Comparison of ENCODE assay signal across 22 cellular contexts in genomic region chr2:9602412-9602811, GRCh38.
"Had no signal": no experiment of that assay in that cellular context is flagged by ENCODE, and none has a peak within 500 bp of the region (broad histone marks: within the 10 kb centered on the region; RNA-seq: fewer than 3 reads in every experiment).

No MANE protein-coding gene starts in this region.

- DNase-seq: dermis blood vessel endothelial cell; dorsolateral prefrontal cortex; effector CD4-positive, alpha-beta T cell; effector memory CD4-positive, alpha-beta T cell; foreskin keratinocyte; heart left ventricle; hypothalamus; immature natural killer cell; islet precursor cell; kidney; kidney glomerular epithelial cell; left lung; left ventricle myocardium superior; lower lobe of right lung; mesenchymal stem cell; mucosa of descending colon; naive B cell had no signal

- H3K27ac Mint-ChIP-seq: mesothelial cell of epicardium had no signal

- H3K27me3 Mint-ChIP-seq: naive B cell had no signal

- ATAC-seq: foreskin keratinocyte, gastroesophageal sphincter, heart left ventricle, left lung, left ventricle myocardium superior, lower lobe of right lung, mucosa of descending colon had no signal

- H3K4me2 ChIP-seq: hepatocyte had no signal

- H3K27ac ChIP-seq: coronary artery, dorsolateral prefrontal cortex, esophagus muscularis mucosa, foreskin keratinocyte, gastroesophageal sphincter, heart left ventricle, hepatocyte, left lung, lower lobe of right lung had no signal

- H3K4me3 ChIP-seq: coronary artery, dorsolateral prefrontal cortex, esophagus muscularis mucosa, gastroesophageal sphincter, heart left ventricle, hepatocyte, left lung, lower lobe of right lung, mucosa of descending colon had no signal

- H3K9me3 Mint-ChIP-seq: immature natural killer cell had no signal

- H3K27me3 ChIP-seq: dorsolateral prefrontal cortex, esophagus muscularis mucosa, foreskin keratinocyte, gastroesophageal sphincter, heart left ventricle, hepatocyte, left lung had no signal

- H3K4me3 Mint-ChIP-seq: immature natural killer cell, mesothelial cell of epicardium, naive B cell had no signal

- H3K4me1 ChIP-seq: foreskin keratinocyte had no signal
